18 cellular contexts compared by ENCODE assay signal in genomic region chr12:72094490-72094889, GRCh38.
"Had no signal": no experiment of that assay in that cellular context is flagged by ENCODE, and none has a peak within 500 bp of the region (broad histone marks: within the 10 kb centered on the region; RNA-seq: fewer than 3 reads in every experiment).

No MANE protein-coding gene starts in this region.

- ATAC-seq: activated CD8-positive, alpha-beta T cell treated with anti-CD3 and anti-CD28 coated beads for 36 hours; activated naive CD4-positive, alpha-beta T cell treated with anti-CD3 and anti-CD28 coated beads, Interleukin-2, amount 50 U/mL, for 72 hours; gastroesophageal sphincter; left ventricle myocardium superior; naive thymus-derived CD8-positive, alpha-beta T cell had no signal

- H3K4me3 Mint-ChIP-seq: activated CD4-positive, alpha-beta T cell treated with anti-CD3 and anti-CD28 coated beads, Interleukin-2, amount 10 ng/mL, durations not matched to agents 24 days and 14 days; activated CD8-positive, alpha-beta T cell treated with anti-CD3 and anti-CD28 coated beads for 36 hours; central memory CD8-positive, alpha-beta T cell; endodermal cell; mesothelial cell of epicardium; naive thymus-derived CD8-positive, alpha-beta T cell; neural progenitor cell had no signal

- H3K27ac Mint-ChIP-seq: activated CD4-positive, alpha-beta T cell treated with anti-CD3 and anti-CD28 coated beads, Interleukin-2, amount 10 ng/mL, durations not matched to agents 24 days and 14 days; activated CD8-positive, alpha-beta T cell treated with anti-CD3 and anti-CD28 coated beads for 36 hours; activated naive CD4-positive, alpha-beta T cell treated with anti-CD3 and anti-CD28 coated beads, Interleukin-2, amount 50 U/mL, for 72 hours; endodermal cell; mesothelial cell of epicardium; naive thymus-derived CD8-positive, alpha-beta T cell; neural progenitor cell; progenitor cell of endocrine pancreas had no signal

- H3K4me1 Mint-ChIP-seq: activated CD4-positive, alpha-beta T cell treated with anti-CD3 and anti-CD28 coated beads, Interleukin-2, amount 10 ng/mL, durations not matched to agents 24 days and 14 days; central memory CD8-positive, alpha-beta T cell; endodermal cell; mesothelial cell of epicardium; naive thymus-derived CD8-positive, alpha-beta T cell; neural progenitor cell had no signal

- DNase-seq: activated CD4-positive, alpha-beta T cell treated with anti-CD3 and anti-CD28 coated beads, Interleukin-2, amount 10 ng/mL, durations not matched to agents 24 days and 14 days; activated CD8-positive, alpha-beta T cell treated with anti-CD3 and anti-CD28 coated beads for 36 hours; endodermal cell; heart left ventricle; left ventricle myocardium superior; mammary epithelial cell; naive thymus-derived CD8-positive, alpha-beta T cell; retina; sigmoid colon; stimulated activated CD4-positive, alpha-beta T cell treated with anti-CD3 and anti-CD28 coated beads, Interleukin-4, amount 100 ng/mL, for 24 hours; stimulated activated naive CD4-positive, alpha-beta T cell treated with Interleukin-2 at 50 U/mL for 16 hours; upper lobe of left lung had no signal

- H3K36me3 Mint-ChIP-seq: mesothelial cell of epicardium, neural progenitor cell had no signal

- H3K27me3 Mint-ChIP-seq: activated CD4-positive, alpha-beta T cell treated with anti-CD3 and anti-CD28 coated beads, Interleukin-2, amount 10 ng/mL, durations not matched to agents 24 days and 14 days; activated CD8-positive, alpha-beta T cell treated with anti-CD3 and anti-CD28 coated beads for 36 hours; central memory CD8-positive, alpha-beta T cell; progenitor cell of endocrine pancreas had no signal

- H3K9me3 Mint-ChIP-seq: activated CD4-positive, alpha-beta T cell treated with anti-CD3 and anti-CD28 coated beads, Interleukin-2, amount 10 ng/mL, durations not matched to agents 24 days and 14 days; endodermal cell had no signal
